1 cellular context compared by ENCODE assay signal in genomic region chr3:127131625-127132170, GRCh38.
TF ChIP-seq lines count a peak whose summit lies in the region.

No MANE protein-coding gene starts in this region.

TF ChIP-seq in H1, 55 proteins besides CTCF, POLR2A, EP300 and RAD21 (continued from another document):
- no peak for TF ChIP-seq MAX (IDR thresholded peaks at IDR 0.05)
- TF ChIP-seq TAF7 (optimal IDR thresholded peaks at IDR 0.05; ENCODE audit: borderline replicate concordance, low read depth, low read length), result no peak
- TF ChIP-seq BRCA1 (IDR thresholded peaks at IDR 0.05; ENCODE audit: low read depth, low read length), result no peak
- TF ChIP-seq EZH2 (IDR thresholded peaks at IDR 0.05; ENCODE audit: low read depth, low read length, severe bottlenecking), result no peak
- no peak for TF ChIP-seq RXRA (IDR thresholded peaks at IDR 0.05; ENCODE audit: insufficient read depth, low read depth, low read length)
- no peak for TF ChIP-seq EGR1 (IDR thresholded peaks at IDR 0.05; ENCODE audit: borderline replicate concordance, low read depth, low read length)
- no peak for TF ChIP-seq HDAC2 (IDR thresholded peaks at IDR 0.05; ENCODE audit: borderline replicate concordance in 1 of 2, low read depth in 2 of 2, low read length in 2 of 2)
